In the genomic region with DNA sequence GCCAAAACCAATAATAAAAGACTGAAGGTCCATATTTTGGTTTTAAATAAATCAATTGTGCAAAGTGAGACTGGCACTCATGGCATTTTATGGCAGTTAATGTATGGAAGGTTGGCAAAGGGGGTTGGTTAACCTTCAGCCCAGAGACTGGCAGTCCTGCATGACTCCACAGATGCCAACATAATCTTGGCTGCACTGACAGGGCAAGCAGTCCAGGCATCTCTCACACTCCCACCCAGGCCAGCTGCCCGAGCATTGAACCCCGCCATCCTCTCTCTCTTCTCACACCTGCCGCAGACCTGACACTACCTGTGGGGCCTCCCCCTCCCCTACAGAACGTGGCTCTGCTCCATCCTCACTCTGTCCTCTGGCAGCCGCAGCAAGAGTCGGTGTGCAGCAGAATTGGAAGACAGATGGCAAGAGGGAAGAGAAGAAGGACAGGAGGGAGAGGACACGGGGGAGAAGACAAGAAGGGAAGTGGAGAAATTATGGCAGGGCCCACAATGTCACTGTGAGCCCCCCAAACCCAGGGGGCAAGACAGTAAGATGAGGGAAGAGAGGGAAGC, we compare ENCODE assay signal across 20 cellular contexts. TPM values are rescaled to one million over a fixed set of nuclear protein-coding genes. Genes with fewer than 3 reads are reported as not detected.
DNase-seq lines count a peak whose midpoint lies in the region; ATAC-seq lines count a peak whose summit lies in the region.
"Had no signal": no experiment of that assay in that cellular context is flagged by ENCODE, and none has a peak within 500 bp of the region (broad histone marks: within the 10 kb centered on the region; RNA-seq: fewer than 3 reads in every experiment).

No MANE protein-coding gene starts in this region.

- DNase-seq in activated naive CD4-positive, alpha-beta T cell treated with Interleukin-2 at 50 U/mL for 16 hours = no peak
- no peak for DNase-seq in activated naive CD8-positive, alpha-beta T cell treated with anti-CD3 and anti-CD28 coated beads for 36 hours
- no peak for DNase-seq in memory B cell (ENCODE audit: low spot score in 2 of 2)
- no peak for DNase-seq in kidney tubule cell (ENCODE audit: low spot score)
- DNase-seq in pons (ENCODE audit: low spot score) = no peak
- DNase-seq: Calu3; GF-D8; mesendoderm; MM.1S; NCI-H187 treated with DMSO at 0.1 percent for 48 hours; NCI-H526 treated with DMSO at 0.1 percent for 48 hours; nucleus accumbens; sigmoid colon; stimulated activated CD4-positive, alpha-beta T cell treated with anti-CD3 and anti-CD28 coated beads, Interleukin-2, amount 100 ng/mL, for 48 hours; uterus had no signal

- ATAC-seq in memory B cell (ENCODE audit: low read depth) = no peak
- no peak for ATAC-seq in HG02678 (IDR thresholded peaks at IDR 0.05; ENCODE audit: unreplicated experiment)
- ATAC-seq: esophagus mucosa, HCT116 had no signal

- H3K27me3 Mint-ChIP-seq in activated naive CD4-positive, alpha-beta T cell treated with anti-CD3 and anti-CD28 coated beads, Interleukin-2, amount 50 U/mL, for 24 hours = no peaks in the 10 kb centered on the region
- H3K27me3 Mint-ChIP-seq in activated naive CD8-positive, alpha-beta T cell treated with anti-CD3 and anti-CD28 coated beads for 36 hours = no peaks in the 10 kb centered on the region
- H3K27me3 Mint-ChIP-seq in memory B cell = no peaks in the 10 kb centered on the region

- no peak overlapping the region for H3K4me3 ChIP-seq in thymus (ENCODE audit: low read length)
- H3K4me3 ChIP-seq: sigmoid colon, uterus had no signal

- H3K4me3 Mint-ChIP-seq in activated naive CD4-positive, alpha-beta T cell treated with anti-CD3 and anti-CD28 coated beads, Interleukin-2, amount 50 U/mL, for 24 hours = no peak overlapping the region
- H3K4me3 Mint-ChIP-seq in activated naive CD8-positive, alpha-beta T cell treated with anti-CD3 and anti-CD28 coated beads for 36 hours = no peak overlapping the region
- no peak overlapping the region for H3K4me3 Mint-ChIP-seq in memory B cell

- no peaks in the 10 kb centered on the region for H3K9me3 ChIP-seq in thymus (ENCODE audit: control insufficient read depth)
- H3K9me3 ChIP-seq: sigmoid colon, uterus had no signal

- H3K27ac ChIP-seq in thymus (ENCODE audit: low read depth) = peak overlapping the region; percentile 58

- H3K27ac Mint-ChIP-seq in activated naive CD4-positive, alpha-beta T cell treated with anti-CD3 and anti-CD28 coated beads, Interleukin-2, amount 50 U/mL, for 24 hours = peak overlapping the region; percentile 94
- H3K27ac Mint-ChIP-seq in activated naive CD8-positive, alpha-beta T cell treated with anti-CD3 and anti-CD28 coated beads for 36 hours = peak overlapping the region; percentile 74
- H3K27ac Mint-ChIP-seq in memory B cell = peak overlapping the region; percentile 97

- peaks cover 58% of the 10 kb centered on the region for H3K36me3 ChIP-seq in thymus (ENCODE audit: control insufficient read depth, insufficient read depth)
- H3K36me3 ChIP-seq: sigmoid colon, uterus had no signal

- peaks cover 10% of the 10 kb centered on the region for H3K36me3 Mint-ChIP-seq in activated naive CD4-positive, alpha-beta T cell treated with anti-CD3 and anti-CD28 coated beads, Interleukin-2, amount 50 U/mL, for 24 hours
- H3K36me3 Mint-ChIP-seq in activated naive CD8-positive, alpha-beta T cell treated with anti-CD3 and anti-CD28 coated beads for 36 hours = peaks cover 58% of the 10 kb centered on the region
- peaks cover 17% of the 10 kb centered on the region for H3K36me3 Mint-ChIP-seq in memory B cell

- WGBS in thymus = 87% methylated on average over 7 of the region's 7 CpGs

- no peaks in the 10 kb centered on the region for H3K27me3 ChIP-seq in thymus (ENCODE audit: control insufficient read depth, insufficient read depth)
- H3K27me3 ChIP-seq: sigmoid colon, uterus had no signal

- H3K4me1 Mint-ChIP-seq in activated naive CD4-positive, alpha-beta T cell treated with anti-CD3 and anti-CD28 coated beads, Interleukin-2, amount 50 U/mL, for 24 hours = peaks cover 96% of the 10 kb centered on the region
- H3K4me1 Mint-ChIP-seq in activated naive CD8-positive, alpha-beta T cell treated with anti-CD3 and anti-CD28 coated beads for 36 hours = peaks cover 90% of the 10 kb centered on the region
- H3K4me1 Mint-ChIP-seq in memory B cell = peaks cover 49% of the 10 kb centered on the region

- H3K9me3 Mint-ChIP-seq in activated naive CD4-positive, alpha-beta T cell treated with anti-CD3 and anti-CD28 coated beads, Interleukin-2, amount 50 U/mL, for 24 hours = no peaks in the 10 kb centered on the region
- no peaks in the 10 kb centered on the region for H3K9me3 Mint-ChIP-seq in activated naive CD8-positive, alpha-beta T cell treated with anti-CD3 and anti-CD28 coated beads for 36 hours
- H3K9me3 Mint-ChIP-seq in memory B cell = no peaks in the 10 kb centered on the region

- H3K4me1 ChIP-seq in thymus (ENCODE audit: control insufficient read depth, insufficient read depth, low read length) = peaks cover 16% of the 10 kb centered on the region

RNA-seq across cellular contexts. Expression of a gene that starts 43.7 kb away (rescaled TPM):
- 10 to 100 TPM; 30.7 to 30.8 TPM for total RNA-seq in activated naive CD8-positive, alpha-beta T cell treated with anti-CD3 and anti-CD28 coated beads for 36 hours
- 32.0 TPM for polyA plus RNA-seq in thymus
